Comparison of ENCODE assay signal across 10 cellular contexts in genomic region chr1:117171900-117172501, GRCh38. TPM values are rescaled to one million over a fixed set of nuclear protein-coding genes. Genes with fewer than 3 reads are reported as not detected.
DNase-seq lines count a peak whose midpoint lies in the region; ATAC-seq and TF ChIP-seq lines count a peak whose summit lies in the region.
"Had no signal": no experiment of that assay in that cellular context is flagged by ENCODE, and none has a peak within 500 bp of the region (broad histone marks: within the 10 kb centered on the region; RNA-seq: fewer than 3 reads in every experiment).

No MANE protein-coding gene starts in this region.

- H3K9ac ChIP-seq in neuronal stem cell (ENCODE audit: low read depth, low read length, poor library complexity) = no peak overlapping the region

- ATAC-seq in RWPE2 (ENCODE audit: low read depth) (peak; percentile 91), GM21529 (IDR thresholded peaks at IDR 0.05; ENCODE audit: unreplicated experiment) (no peak)

- H3K4me2 ChIP-seq in neuronal stem cell (ENCODE audit: insufficient read depth, low read length, poor library complexity, severe bottlenecking) = no peak overlapping the region

- no peak overlapping the region for H4K91ac ChIP-seq in neuronal stem cell (ENCODE audit: low read depth, low read length, poor library complexity)

- H2BK5ac ChIP-seq in neuronal stem cell (ENCODE audit: low read length) = peak overlapping the region; percentile 19

- no peak overlapping the region for H3K23ac ChIP-seq in neuronal stem cell (ENCODE audit: low read depth, low read length, poor library complexity)

- H3K18ac ChIP-seq in neuronal stem cell (ENCODE audit: low read length) = no peak overlapping the region

- H3K4ac ChIP-seq in neuronal stem cell (ENCODE audit: low read length) = no peak overlapping the region

- H3K4me3 ChIP-seq in RWPE2 (ENCODE audit: severe bottlenecking) (no peak overlapping the region), fibroblast of pulmonary artery (replicated peaks; ENCODE audit: low read depth, low read length) (no peak overlapping the region), neuronal stem cell (ENCODE audit: low read length in 2 of 2) (peak overlapping the region in 1 of 2 donors; percentile 8), H7 (ENCODE audit: insufficient read depth, low read depth, low read length) (no peak overlapping the region)

- no peaks in the 10 kb centered on the region for H3K79me1 ChIP-seq in neuronal stem cell (ENCODE audit: low read depth, low read length)

- peaks cover 4% of the 10 kb centered on the region for H3K4me1 ChIP-seq in RWPE2 (ENCODE audit: insufficient read depth, poor library complexity, severe bottlenecking)
- peaks cover 14 to 19% of the 10 kb centered on the region in 2 donors for H3K4me1 ChIP-seq in neuronal stem cell (ENCODE audit: control insufficient read depth in 2 of 2, insufficient read depth in 1 of 2, low read depth in 1 of 2, low read length in 2 of 2)

- H3K36me3 ChIP-seq in RWPE2 (ENCODE audit: low read depth) (no peaks in the 10 kb centered on the region), neuronal stem cell (replicated peaks in 1 of 2; ENCODE audit: control insufficient read depth in 2 of 2, insufficient read depth in 2 of 2, low read length in 2 of 2) (no peaks in the 10 kb centered on the region), H7 (replicated peaks; ENCODE audit: control insufficient read depth, insufficient read depth, low read length) (no peaks in the 10 kb centered on the region)

- H4K8ac ChIP-seq in neuronal stem cell (ENCODE audit: low read depth, low read length) = no peak overlapping the region

- DNase-seq in ELF-1 (ENCODE audit: low read depth, low spot score) (peak; percentile 51), RWPE2 (ENCODE audit: low spot score) (peak; percentile 77), fibroblast of pulmonary artery (ENCODE audit: low read depth) (peak; percentile 93), neuronal stem cell (ENCODE audit: low spot score) (peak; percentile 90), NCI-H1048 (lab: John Stamatoyannopoulos, UW) (no peak), H7 (no peak)
- DNase-seq in activated CD8-positive, alpha-beta memory T cell treated with anti-CD3 and anti-CD28 coated beads, Interleukin-2, amount 50 U/mL, for 48 hours = no peak
- DNase-seq: CD4-positive, CD25-positive, alpha-beta regulatory T cell; NCI-H1436 treated with DMSO at 0.1 percent for 48 hours had no signal

- H3K9me3 ChIP-seq in RWPE2 (ENCODE audit: severe bottlenecking) (no peaks in the 10 kb centered on the region), neuronal stem cell (replicated peaks in 1 of 2; ENCODE audit: control insufficient read depth in 2 of 2, insufficient read depth in 1 of 2, low read depth in 1 of 2, low read length in 2 of 2) (no peaks in the 10 kb centered on the region)

- H3K14ac ChIP-seq in neuronal stem cell (ENCODE audit: low read length) = no peak overlapping the region

- no peak overlapping the region for H2AK5ac ChIP-seq in neuronal stem cell (ENCODE audit: low read depth, low read length)

- H2BK120ac ChIP-seq in neuronal stem cell (ENCODE audit: low read depth, low read length) = no peak overlapping the region

- H3K27me3 ChIP-seq in RWPE2 (ENCODE audit: insufficient read depth, poor library complexity, severe bottlenecking) (no peaks in the 10 kb centered on the region), neuronal stem cell (ENCODE audit: control insufficient read depth in 3 of 3, insufficient read depth in 3 of 3, low read depth in 1 of 3, low read length in 3 of 3) (no peaks in the 10 kb centered on the region), H7 (ENCODE audit: control insufficient read depth, insufficient read depth, low read length) (no peaks in the 10 kb centered on the region)

- WGBS in neuronal stem cell (ENCODE audit: extremely low coverage in 2 of 2, insufficient read length in 2 of 2, insufficient replicate concordance in 1 of 2), 2 donors = no CpG with 5 or more reads among the region's 18 CpGs

- H2BK12ac ChIP-seq in neuronal stem cell (ENCODE audit: low read length) = no peak overlapping the region

- no peak overlapping the region for H3K27ac ChIP-seq in RWPE2 (ENCODE audit: poor library complexity, severe bottlenecking)
- peak overlapping the region; percentile 96 for H3K27ac ChIP-seq in neuronal stem cell (replicated peaks; ENCODE audit: low read length)

- H2AFZ ChIP-seq in neuronal stem cell (ENCODE audit: low read length) = peak overlapping the region; percentile 75

- H2BK15ac ChIP-seq in neuronal stem cell (ENCODE audit: low read length) = no peak overlapping the region

- TF ChIP-seq CTCF in RWPE2 (IDR thresholded peaks at IDR 0.05; ENCODE audit: poor library complexity, severe bottlenecking) = no peak
- TF ChIP-seq CTCF in fibroblast of pulmonary artery (IDR thresholded peaks at IDR 0.05; ENCODE audit: low read length, missing control alignments) = no peak

RNA-seq across cellular contexts. Expression of gene VTCN1, which starts 38.7 kb away (rescaled TPM):
- 0.31 TPM for polyA plus RNA-seq in neuronal stem cell (2013, experiment 1 of 2)
- 0.40 TPM for polyA plus RNA-seq in neuronal stem cell (2013, experiment 2 of 2)
- not detected in 2 replicates for total RNA-seq in H7 (2014; rRNA removed; shearing (Covaris generic))
- total RNA-seq: CD4-positive, CD25-positive, alpha-beta regulatory T cell had no signal
- polyA plus RNA-seq: CD4-positive, CD25-positive, alpha-beta regulatory T cell had no signal

RNA-seq across cellular contexts. Expression of gene TRIM45, which starts 50.5 kb away (rescaled TPM):
- polyA plus RNA-seq in neuronal stem cell (2013, experiment 1 of 2) = 19.1 TPM
- 19.2 TPM for polyA plus RNA-seq in neuronal stem cell (2013, experiment 2 of 2)
- 8.4 and 12.7 TPM in 2 replicates for total RNA-seq in H7 (2014; rRNA removed; shearing (Covaris generic))

Comparison
In these comparisons a context has a peak if more than half of its experiments do, and no peak if none do; other contexts are left out.
1. DNase-seq: peak in ELF-1 (single experiment), RWPE2 (single experiment), fibroblast of pulmonary artery (single experiment) and neuronal stem cell (single experiment); none in activated CD8-positive, alpha-beta memory T cell treated with anti-CD3 and anti-CD28 coated beads, Interleukin-2, amount 50 U/mL, for 48 hours (single experiment), NCI-H1048 (single experiment) and H7 (single experiment).